Comparison of ENCODE assay signal across 8 cellular contexts in the genomic region with DNA sequence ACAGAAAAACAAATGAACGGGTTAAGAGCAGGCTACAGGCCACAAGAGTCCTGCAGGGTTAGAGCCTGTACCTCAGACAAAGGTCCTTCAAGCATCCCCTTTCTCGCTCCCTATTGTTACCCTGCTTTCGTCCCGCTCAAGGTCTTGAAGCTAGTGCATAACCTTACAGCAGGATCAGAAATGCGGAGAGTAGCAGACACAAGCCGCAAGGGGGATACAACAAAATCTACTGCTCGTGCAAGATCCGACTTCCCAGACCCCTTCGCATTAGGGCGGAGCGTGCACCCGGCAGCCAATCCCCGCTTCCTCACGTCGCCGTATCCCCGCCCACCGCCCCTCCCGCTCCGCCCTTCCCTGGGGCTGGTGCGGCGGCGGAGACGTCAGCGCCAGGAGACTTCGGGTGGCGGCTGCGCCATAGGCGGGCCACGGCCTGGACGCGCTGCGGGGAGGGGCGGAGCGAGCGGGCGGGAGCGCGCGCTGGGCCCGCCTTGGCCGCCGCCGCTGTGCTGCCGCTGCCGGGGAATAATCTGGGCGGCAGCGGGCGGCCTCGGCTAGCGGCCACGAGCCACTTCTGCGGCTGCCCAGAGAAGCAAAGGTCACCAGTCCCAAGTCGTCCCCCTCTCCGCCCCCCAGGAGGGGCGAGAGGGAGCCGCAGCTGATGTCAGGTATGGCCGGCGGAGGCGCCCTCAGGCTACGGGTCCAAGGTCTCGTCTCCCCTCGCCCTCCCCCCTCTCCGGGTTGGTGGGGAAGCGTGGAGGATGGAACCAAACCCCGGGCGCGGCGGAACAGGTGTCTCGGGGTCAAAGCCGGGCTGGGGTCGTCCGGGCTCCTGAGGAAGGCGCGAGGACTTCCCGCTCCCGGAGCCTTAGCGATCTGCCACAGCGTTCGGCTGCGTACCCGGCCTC. TPM values are rescaled to one million over a fixed set of nuclear protein-coding genes. Genes with fewer than 3 reads are reported as not detected.
DNase-seq lines count a peak whose midpoint lies in the region; ATAC-seq, FAIRE-seq and TF ChIP-seq lines count a peak whose summit lies in the region.

Gene C1GALT1, plus strand, starts transcription at position 389 of the 905 bp plus-strand sequence. CDS start 51,776 bp downstream, outside the sequence.

- no peaks in the 10 kb centered on the region for H3K79me1 ChIP-seq in H1 (ENCODE audit: low read depth, low read length)
- H3K79me1 ChIP-seq in mesenchymal stem cell (replicated peaks; ENCODE audit: low read length, poor library complexity, severe bottlenecking): peaks cover 20% of the 10 kb centered on the region

- TF ChIP-seq RAD21 in H1 (IDR thresholded peaks at IDR 0.05 in 1 of 2, conservative IDR thresholded peaks at IDR 0.05 in 1 of 2; ENCODE audit: low read depth in 2 of 2, low read length in 2 of 2): peak; percentile 57 to 64

- H3K23ac ChIP-seq in H1 (ENCODE audit: insufficient read length) (no peak within 1 kb of the TSS), mesenchymal stem cell (ENCODE audit: low read length in 2 of 2) (peak within 1 kb of the TSS; percentile 20 to 100)

- no peak within 1 kb of the TSS for H2BK15ac ChIP-seq in H1 (ENCODE audit: low read length)
- peak within 1 kb of the TSS; percentile 94 for H2BK15ac ChIP-seq in mesenchymal stem cell (ENCODE audit: low read depth, poor library complexity, severe bottlenecking)

- peak within 1 kb of the TSS; percentile 82 for H4K5ac ChIP-seq in H1 (ENCODE audit: insufficient read length, low read depth, low read length)

- peaks cover 0 to 2% of the 10 kb centered on the region in 2 experiments for H4K20me1 ChIP-seq in H1 (replicated peaks in 1 of 2; ENCODE audit: control insufficient read depth in 1 of 2, insufficient read depth in 2 of 2, low read length in 2 of 2)

- H2BK120ac ChIP-seq in H1 (replicated peaks; ENCODE audit: low read depth, low read length) (no peak within 1 kb of the TSS), mesenchymal stem cell (ENCODE audit: low read depth, low read length) (peak within 1 kb of the TSS; percentile 49)

- H2BK20ac ChIP-seq in H1 (ENCODE audit: low read length): peak within 1 kb of the TSS; percentile 39; the same call in 1 of the 2 replicates

- H2AFZ ChIP-seq in H1 (ENCODE audit: low read length) (peak within 1 kb of the TSS; percentile 14; the same call in 1 of the 2 replicates), mesenchymal stem cell (ENCODE audit: low read depth, low read length) (peak within 1 kb of the TSS; percentile 90)

- H4K91ac ChIP-seq in H1 (replicated peaks; ENCODE audit: insufficient read length, low read length) (peak within 1 kb of the TSS; percentile 66), mesenchymal stem cell (ENCODE audit: low read length) (peak within 1 kb of the TSS; percentile 68)

- TF ChIP-seq CTCF in H1 (IDR thresholded peaks at IDR 0.05; ENCODE audit: control extremely low read depth in 1 of 3, insufficient read depth in 1 of 3, low read depth in 1 of 3, low read length in 3 of 3): peak; percentile 52 to 64 (median 63)

- H2BK12ac ChIP-seq in H1 (ENCODE audit: low read depth, low read length): peak within 1 kb of the TSS; percentile 51; the same call in 1 of the 2 replicates
- peak within 1 kb of the TSS in 1 of 2 experiments; percentile 74 for H2BK12ac ChIP-seq in mesenchymal stem cell (ENCODE audit: low read length in 2 of 2)

- peak; percentile 80 for ATAC-seq in GM21367 (IDR thresholded peaks at IDR 0.05; ENCODE audit: unreplicated experiment)

- H2BK5ac ChIP-seq in H1 (ENCODE audit: low read depth, low read length) (peak within 1 kb of the TSS; percentile 87), mesenchymal stem cell (ENCODE audit: low read depth, low read length, poor library complexity, severe bottlenecking) (peak within 1 kb of the TSS; percentile 61)

- H3K9ac ChIP-seq in H1 (replicated peaks in 1 of 4; ENCODE audit: extremely low read depth in 1 of 4, low read depth in 3 of 4, low read length in 3 of 4): peak within 1 kb of the TSS; percentile 75 to 93 (median 82)
- peak within 1 kb of the TSS; percentile 94 for H3K9ac ChIP-seq in mesenchymal stem cell (ENCODE audit: low read length)

- CTCF ChIA-PET in H1 (lab: Charles Lee; ENCODE audit: partially characterized antibody): interaction anchor here (0.6 to 2.0 kb wide), 24 partner anchors 8 to 548 kb away, joined by 3 to 19 read pairs (median 4); no protein-coding TSS in a partner anchor

- POLR2A ChIA-PET in H1 (lab: Charles Lee; ENCODE audit: partially characterized antibody): interaction anchor here (0.6 to 5.9 kb wide), 13 partner anchors 15 to 377 kb away, joined by 3 to 55 read pairs (median 5); no protein-coding TSS in a partner anchor

- H3K4me1 ChIP-seq in H1 (replicated peaks in 1 of 4; ENCODE audit: control insufficient read depth in 3 of 4, insufficient read depth in 4 of 4, low read length in 3 of 4): peaks cover 0 to 14% (median 10%) of the 10 kb centered on the region in 4 experiments; a peak in 5 of 7 replicates
- peaks cover 2% of the 10 kb centered on the region for H3K4me1 ChIP-seq in mesenchymal stem cell (ENCODE audit: control insufficient read depth, insufficient read depth, low read depth, low read length)

- H3K4me3 ChIP-seq in H1 (ENCODE audit: extremely low read depth in 1 of 4, insufficient read depth in 2 of 4, low read depth in 3 of 4, low read length in 4 of 4): peak within 1 kb of the TSS; percentile 80 to 91 (median 84)
- peak within 1 kb of the TSS; percentile 94 for H3K4me3 ChIP-seq in mesenchymal stem cell (ENCODE audit: insufficient read depth in 1 of 2, low read depth in 1 of 2, low read length in 2 of 2)

- DNase-seq in Caki2 (ENCODE audit: low read depth): peak; percentile 95
- DNase-seq in HTR-8/SVneo (ENCODE audit: insufficient read length, low spot score): peak; percentile 92
- DNase-seq in NOMO-1 treated with DMSO at 0.1 percent for 48 hours (lab: John Stamatoyannopoulos, UW; ENCODE audit: unreplicated experiment): peak; percentile 98
- peak; percentile 70 to 95 (median 82) for DNase-seq in activated CD8-positive, alpha-beta memory T cell treated with anti-CD3 and anti-CD28 coated beads for 48 hours (ENCODE audit: low read depth in 2 of 3, low spot score in 2 of 3)
- DNase-seq in H1 (ENCODE audit: low read depth in 1 of 2, low spot score in 2 of 2): peak; percentile 92 to 95
- peak; percentile 98 for DNase-seq in mesenchymal stem cell
- DNase-seq in stimulated activated CD8-positive, alpha-beta memory T cell treated with anti-CD3 and anti-CD28 coated beads, Interleukin-12 subunit alpha, Interleukin-12 subunit beta, amount 100 ng/mL, for 4 hours (ENCODE audit: low read depth): peak; percentile 95

- 1% methylated on average over 18 of the region's 82 CpGs; no CpG with 5 or more reads in 1 of the 2 experiments for WGBS in H1 (ENCODE audit: extremely low coverage in 1 of 2, insufficient coverage in 1 of 2, insufficient read length in 1 of 2, insufficient replicate concordance in 2 of 2, low coverage in 1 of 2, low lambda C conversion rate in 2 of 2, missing lambda C conversion rate in 1 of 2), 2 experiments
- WGBS in mesenchymal stem cell: 0% methylated on average over 37 of the region's 82 CpGs

- no peaks in the 10 kb centered on the region for H3K9me3 ChIP-seq in H1 (ENCODE audit: insufficient read depth in 2 of 2, low read depth in 1 of 2, low read length in 1 of 2)
- no peaks in the 10 kb centered on the region for H3K9me3 ChIP-seq in mesenchymal stem cell (ENCODE audit: control insufficient read depth, low read length)

- in situ Hi-C loops in Caki2 (cut with HindIII; ENCODE audit: low pct_unique_long_range_greater_than_20kb, low sequenced_read_pairs): loop anchor here (5.0 kb wide), 1 partner anchor 235 kb away; no protein-coding TSS in a partner anchor

- H3K79me2 ChIP-seq in H1 (ENCODE audit: control insufficient read depth in 1 of 2, insufficient read depth in 2 of 2, low read length in 2 of 2): peaks cover 23 to 46% of the 10 kb centered on the region in 2 experiments

- TF ChIP-seq POLR2A in H1 (IDR thresholded peaks at IDR 0.05; ENCODE audit: control extremely low read depth in 1 of 2, low read depth in 2 of 2, low read length in 2 of 2): peak; percentile 62 to 77; a peak in 2 of 3 replicates

- H3K36me3 ChIP-seq in H1 (ENCODE audit: control insufficient read depth in 2 of 4, insufficient read depth in 4 of 4, low read length in 3 of 4) (peaks cover 0 to 16% (median 0%) of the 10 kb centered on the region in 4 experiments; a peak in 1 of 8 replicates), mesenchymal stem cell (ENCODE audit: control insufficient read depth in 1 of 2, insufficient read depth in 2 of 2, low read depth in 1 of 2, low read length in 2 of 2) (peaks cover 5 to 26% of the 10 kb centered on the region in 2 experiments)

- H3K18ac ChIP-seq in H1 (ENCODE audit: extremely low read depth, low read length): peak within 1 kb of the TSS; percentile 79
- peak within 1 kb of the TSS; percentile 89 to 98 for H3K18ac ChIP-seq in mesenchymal stem cell (ENCODE audit: low read depth in 1 of 2, low read length in 2 of 2)

- H3K56ac ChIP-seq in H1 (replicated peaks; ENCODE audit: insufficient read length, low read depth, low read length): peak within 1 kb of the TSS; percentile 84

- H3K4me2 ChIP-seq in H1 (ENCODE audit: insufficient read depth in 1 of 2, low read depth in 2 of 2, low read length in 2 of 2): peak within 1 kb of the TSS; percentile 58 to 77
- peak within 1 kb of the TSS; percentile 92 for H3K4me2 ChIP-seq in mesenchymal stem cell (ENCODE audit: low read length, poor library complexity, severe bottlenecking)

- no peak for TF ChIP-seq EP300 in H1 (IDR thresholded peaks at IDR 0.05; ENCODE audit: borderline replicate concordance in 1 of 2, low read depth in 2 of 2, low read length in 2 of 2)

- H2AK5ac ChIP-seq in H1 (ENCODE audit: low read depth, low read length) (no peak within 1 kb of the TSS), mesenchymal stem cell (ENCODE audit: low read length, severe bottlenecking) (peak within 1 kb of the TSS; percentile 59)

- H3K27me3 ChIP-seq in H1 (replicated peaks in 1 of 4; ENCODE audit: control insufficient read depth in 3 of 4, extremely low read depth in 1 of 4, insufficient read depth in 3 of 4, low read length in 3 of 4): no peaks in the 10 kb centered on the region
- H3K27me3 ChIP-seq in mesenchymal stem cell (ENCODE audit: control insufficient read depth in 1 of 2, insufficient read depth in 1 of 2, low read length in 2 of 2): no peaks in the 10 kb centered on the region

- FAIRE-seq in HTR-8/SVneo (lab: Jason Lieb, UNC) (peak; percentile 98), H1 (lab: Jason Lieb, UNC) (peak; percentile 55)

- H3K4ac ChIP-seq in H1 (replicated peaks; ENCODE audit: insufficient read length, low read depth, low read length) (peak within 1 kb of the TSS; percentile 23), mesenchymal stem cell (ENCODE audit: low read depth in 1 of 2, low read length in 2 of 2) (peak within 1 kb of the TSS; percentile 46 to 91)

- H3K14ac ChIP-seq in H1 (ENCODE audit: insufficient read length) (no peak within 1 kb of the TSS), mesenchymal stem cell (ENCODE audit: low read length in 2 of 2) (peak within 1 kb of the TSS in 1 of 2 experiments; percentile 93)

- peak within 1 kb of the TSS; percentile 78 for H3K27ac ChIP-seq in H1 (ENCODE audit: low read depth, low read length)
- peak within 1 kb of the TSS; percentile 98 for H3K27ac ChIP-seq in mesenchymal stem cell (ENCODE audit: low read length, poor library complexity, severe bottlenecking)

- peak within 1 kb of the TSS; percentile 54 for H4K8ac ChIP-seq in H1 (ENCODE audit: extremely low read depth, insufficient read depth, low read length)
- H4K8ac ChIP-seq in mesenchymal stem cell (ENCODE audit: low read length): peak within 1 kb of the TSS; percentile 84

- no peaks in the 10 kb centered on the region; the same call in 1 of the 2 replicates for H3K23me2 ChIP-seq in H1 (ENCODE audit: low read depth, low read length)

RNA-seq across cellular contexts. Expression of gene C1GALT1, which starts in this region (rescaled TPM):
- 10.2 and 24.4 TPM in 2 replicates for total RNA-seq in Caki2 (2014; rRNA removed; shearing (Covaris generic); ENCODE audit: low replicate concordance)
- total RNA-seq in H1 (2021; fragmentation: NEBNext Ultra II Directional; extraction: Animal tissue kit (Norgen Biotek cat#: 25700)): 94.0 and 94.2 TPM in 2 replicates
- polyA plus RNA-seq in H1 (2011; rRNA removed): 18.7 and 22.9 TPM in 2 replicates
- polyA plus RNA-seq in H1 (2011; cell fraction: cytosol; rRNA removed): 26.6 TPM
- 14.5 TPM for polyA plus RNA-seq in H1 (2011; cell fraction: nucleus; rRNA removed)
- polyA plus RNA-seq in H1 (2012, experiment 1 of 2): 24.9 to 57.2 TPM (median 35.1 TPM) in 4 replicates
- polyA plus RNA-seq in H1 (2012, experiment 2 of 2): 6.7 TPM
- 54.7 TPM for polyA plus RNA-seq in H1 (2013, experiment 1 of 2)
- 60.5 TPM for polyA plus RNA-seq in H1 (2013, experiment 2 of 2)
- polyA minus RNA-seq in H1 (2011; rRNA and poly(A)+ RNA removed): 28.4 and 53.6 TPM in 2 replicates
- polyA minus RNA-seq in H1 (2011; cell fraction: cytosol; rRNA and poly(A)+ RNA removed): 28.0 TPM
- polyA minus RNA-seq in H1 (2011; cell fraction: nucleus; rRNA and poly(A)+ RNA removed): 86.1 TPM
- polyA plus RNA-seq in mesenchymal stem cell (2013, experiment 1 of 2): 13.5 TPM
- polyA plus RNA-seq in mesenchymal stem cell (2013, experiment 2 of 2): 13.7 TPM

Comparison
In these comparisons a context has a peak if more than half of its experiments do, and no peak if none do; other contexts are left out.
1. Peak in every context shown above with its lines: DNase-seq, ATAC-seq, H3K4me3 ChIP-seq and H3K27ac ChIP-seq.